In the genomic region with DNA sequence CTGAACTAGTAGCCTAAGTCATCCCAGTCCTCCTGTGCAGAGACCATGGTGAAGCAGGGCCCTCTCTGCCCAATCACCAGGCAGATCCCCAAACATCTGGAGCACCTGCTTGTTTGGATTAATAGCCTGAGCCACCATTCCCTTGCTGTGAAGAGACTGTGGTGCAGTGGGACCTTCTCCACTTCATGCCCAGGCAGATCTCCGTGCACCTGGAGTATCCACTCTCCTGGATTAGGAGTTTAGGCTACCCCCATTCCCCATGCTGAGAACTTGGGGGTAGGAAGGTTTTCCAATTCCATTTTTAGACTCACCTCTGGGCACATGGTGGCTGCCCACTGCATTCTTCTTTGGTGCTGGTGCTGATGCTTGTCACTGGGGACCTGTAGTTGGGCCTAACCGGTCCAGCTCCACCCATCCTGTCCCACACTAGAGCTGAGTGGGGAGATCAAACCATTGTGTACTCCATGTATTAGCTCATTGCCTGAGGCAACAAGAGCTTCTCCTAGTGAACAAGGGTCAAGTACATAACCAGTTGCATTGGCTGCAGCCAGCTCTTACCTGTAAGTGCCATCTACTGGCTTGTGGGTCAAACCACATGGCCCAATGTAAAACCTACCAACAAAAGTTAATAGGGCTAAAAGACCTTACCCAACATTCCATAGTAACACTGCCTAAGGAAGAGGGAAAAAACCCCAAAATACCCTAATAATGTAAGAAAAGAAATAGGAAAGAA, we compare ENCODE assay signal across 22 cellular contexts.
DNase-seq lines count a peak whose midpoint lies in the region; ATAC-seq, FAIRE-seq and TF ChIP-seq lines count a peak whose summit lies in the region.
"Had no signal": no experiment of that assay in that cellular context is flagged by ENCODE, and none has a peak within 500 bp of the region (broad histone marks: within the 10 kb centered on the region; RNA-seq: fewer than 3 reads in every experiment).

No MANE protein-coding gene starts in this region.

- no peaks in the 10 kb centered on the region for H3K27me3 Mint-ChIP-seq in activated naive CD4-positive, alpha-beta T cell treated with anti-CD3 and anti-CD28 coated beads, Interleukin-2, amount 50 U/mL, for 24 hours
- H3K27me3 Mint-ChIP-seq in activated naive CD4-positive, alpha-beta T cell treated with anti-CD3 and anti-CD28 coated beads for 36 hours (ENCODE audit: low read depth) = no peaks in the 10 kb centered on the region
- H3K27me3 Mint-ChIP-seq: activated naive CD8-positive, alpha-beta T cell; stimulated activated memory B cell treated with anti-CD40 and anti-IgM and Interleukin-4, amounts not matched to agents 10 μg/mL and 1 μg/mL and 100 μg/mL, for 72 hours; T-cell had no signal

- H3K4me1 ChIP-seq in psoas muscle (no peaks in the 10 kb centered on the region), left lung (no peaks in the 10 kb centered on the region)
- H3K4me1 ChIP-seq: gastroesophageal sphincter, right atrium auricular region, transverse colon had no signal

- WGBS in psoas muscle, 3 donors = 92 to 95% (median 94%) methylated on average over 2 of the region's 2 CpGs

- H3K4me3 ChIP-seq in bronchial epithelial cell (ENCODE audit: low read depth, low read length) (no peak overlapping the region), psoas muscle (no peak overlapping the region), left lung (no peak overlapping the region)
- H3K4me3 ChIP-seq: coronary artery, gastroesophageal sphincter, right atrium auricular region, transverse colon had no signal

- no peak for TF ChIP-seq CTCF in bronchial epithelial cell (IDR thresholded peaks at IDR 0.05; ENCODE audit: insufficient read depth, low read length, severe bottlenecking)
- peak; percentile 20 for TF ChIP-seq CTCF in psoas muscle (IDR thresholded peaks at IDR 0.05)
- TF ChIP-seq CTCF in left lung (IDR thresholded peaks at IDR 0.05) = no peak

- peaks cover 5% of the 10 kb centered on the region for H3K9me3 Mint-ChIP-seq in activated naive CD4-positive, alpha-beta T cell treated with anti-CD3 and anti-CD28 coated beads, Interleukin-2, amount 50 U/mL, for 24 hours
- peaks cover 14% of the 10 kb centered on the region for H3K9me3 Mint-ChIP-seq in activated naive CD4-positive, alpha-beta T cell treated with anti-CD3 and anti-CD28 coated beads for 36 hours

- intact Hi-C loops in activated naive CD4-positive, alpha-beta T cell treated with anti-CD3 and anti-CD28 coated beads for 36 hours (cut with micrococcal nuclease) = no loop called here
- intact Hi-C loops in psoas muscle (cut with DNase I) (no loop called here), left lung (cut with DNase I) (no loop called here)

- no peak overlapping the region for H3K4me3 Mint-ChIP-seq in activated naive CD4-positive, alpha-beta T cell treated with anti-CD3 and anti-CD28 coated beads, Interleukin-2, amount 50 U/mL, for 24 hours
- H3K4me3 Mint-ChIP-seq in activated naive CD4-positive, alpha-beta T cell treated with anti-CD3 and anti-CD28 coated beads for 36 hours = no peak overlapping the region
- H3K4me3 Mint-ChIP-seq: activated naive CD8-positive, alpha-beta T cell; brain; stimulated activated memory B cell treated with anti-CD40 and anti-IgM and Interleukin-4, amounts not matched to agents 10 μg/mL and 1 μg/mL and 100 μg/mL, for 72 hours; T-cell had no signal

- peaks cover 16% of the 10 kb centered on the region for H3K4me1 Mint-ChIP-seq in activated naive CD4-positive, alpha-beta T cell treated with anti-CD3 and anti-CD28 coated beads, Interleukin-2, amount 50 U/mL, for 24 hours
- H3K4me1 Mint-ChIP-seq in activated naive CD4-positive, alpha-beta T cell treated with anti-CD3 and anti-CD28 coated beads for 36 hours (ENCODE audit: low read depth) = peaks cover 16% of the 10 kb centered on the region
- H3K4me1 Mint-ChIP-seq: brain had no signal

- no peaks in the 10 kb centered on the region for H3K27me3 ChIP-seq in bronchial epithelial cell (ENCODE audit: control insufficient read depth, insufficient read depth, low read length)
- H3K27me3 ChIP-seq in psoas muscle (ENCODE audit: insufficient read depth in 3 of 3, low read length in 2 of 3) = no peaks in the 10 kb centered on the region
- H3K27me3 ChIP-seq in left lung = no peaks in the 10 kb centered on the region
- H3K27me3 ChIP-seq: gastroesophageal sphincter, right atrium auricular region, transverse colon had no signal

- FAIRE-seq in bronchial epithelial cell (lab: Jason Lieb, UNC) = no peak
- FAIRE-seq: endothelial cell of umbilical vein had no signal

- no peak for DNase-seq in activated naive CD4-positive, alpha-beta T cell treated with anti-CD3 and anti-CD28 coated beads for 36 hours
- DNase-seq in NAMALWA (ENCODE audit: low spot score) (peak; percentile 4), bronchial epithelial cell (ENCODE audit: low read depth) (peak; percentile 1), psoas muscle (no peak), left lung (no peak), GM03348 (ENCODE audit: low spot score) (no peak)
- DNase-seq: DMS 273 treated with DMSO at 0.1 percent for 48 hours; Karpas-422; NCI-H1105 treated with DMSO at 0.1 percent for 48 hours; Right ventricle myocardium superior; stimulated activated CD4-positive, alpha-beta T cell treated with anti-CD3 and anti-CD28 coated beads, Interleukin-15, amount 100 ng/mL, for 24 hours; T-cell; transverse colon had no signal

- peaks cover 3% of the 10 kb centered on the region for H3K36me3 Mint-ChIP-seq in activated naive CD4-positive, alpha-beta T cell treated with anti-CD3 and anti-CD28 coated beads, Interleukin-2, amount 50 U/mL, for 24 hours
- no peaks in the 10 kb centered on the region for H3K36me3 Mint-ChIP-seq in activated naive CD4-positive, alpha-beta T cell treated with anti-CD3 and anti-CD28 coated beads for 36 hours (ENCODE audit: low read depth)
- H3K36me3 Mint-ChIP-seq: activated naive CD8-positive, alpha-beta T cell; brain had no signal

- H3K27ac ChIP-seq in psoas muscle (no peak overlapping the region), left lung (no peak overlapping the region)
- H3K27ac ChIP-seq: coronary artery, gastroesophageal sphincter, right atrium auricular region, transverse colon had no signal

- ATAC-seq in psoas muscle = no peak
- no peak for ATAC-seq in HG03571 (IDR thresholded peaks at IDR 0.05; ENCODE audit: unreplicated experiment)
- ATAC-seq in left lung = no peak
- ATAC-seq: gastroesophageal sphincter; stimulated activated memory B cell treated with anti-CD40 and anti-IgM and Interleukin-4, amounts not matched to agents 10 μg/mL and 1 μg/mL and 100 μg/mL, for 72 hours; T-cell had no signal

- H3K36me3 ChIP-seq in bronchial epithelial cell (ENCODE audit: control insufficient read depth, insufficient read depth, low read length) (peaks cover 1% of the 10 kb centered on the region), psoas muscle (ENCODE audit: insufficient read depth in 1 of 2, low read depth in 1 of 2) (no peaks in the 10 kb centered on the region), left lung (no peaks in the 10 kb centered on the region)
- H3K36me3 ChIP-seq: gastroesophageal sphincter, right atrium auricular region, transverse colon had no signal

- H3K9me3 ChIP-seq in psoas muscle (no peaks in the 10 kb centered on the region), left lung (peaks cover 0 to 14% of the 10 kb centered on the region in 2 donors)
- H3K9me3 ChIP-seq: gastroesophageal sphincter had no signal

- peak overlapping the region; percentile 12 for H3K27ac Mint-ChIP-seq in activated naive CD4-positive, alpha-beta T cell treated with anti-CD3 and anti-CD28 coated beads, Interleukin-2, amount 50 U/mL, for 24 hours
- no peak overlapping the region for H3K27ac Mint-ChIP-seq in activated naive CD4-positive, alpha-beta T cell treated with anti-CD3 and anti-CD28 coated beads for 36 hours
- H3K27ac Mint-ChIP-seq: activated naive CD8-positive, alpha-beta T cell; brain; stimulated activated memory B cell treated with anti-CD40 and anti-IgM and Interleukin-4, amounts not matched to agents 10 μg/mL and 1 μg/mL and 100 μg/mL, for 72 hours; T-cell had no signal

- CTCF ChIA-PET in activated naive CD4-positive, alpha-beta T cell treated with anti-CD3 and anti-CD28 coated beads for 36 hours (lab: Charles Lee) = no interaction called here

Comparison
In these comparisons a context has a peak if more than half of its experiments do, and no peak if none do; other contexts are left out.
1. DNase-seq: peak in NAMALWA (single experiment) and bronchial epithelial cell (single experiment); none in activated naive CD4-positive, alpha-beta T cell treated with anti-CD3 and anti-CD28 coated beads for 36 hours (single experiment), psoas muscle (0 of 2), left lung (0 of 2) and GM03348 (single experiment).